7 cellular contexts compared by ENCODE assay signal in genomic region chr2:119646149-119646548, GRCh38.
"Had no signal": no experiment of that assay in that cellular context is flagged by ENCODE, and none has a peak within 500 bp of the region (broad histone marks: within the 10 kb centered on the region; RNA-seq: fewer than 3 reads in every experiment).

No MANE protein-coding gene starts in this region.

- H3K4me3 Mint-ChIP-seq: H9 had no signal

- H2AFZ ChIP-seq: GM23248 had no signal

- DNase-seq: GOT3, H9, KBM-7 had no signal

- FAIRE-seq: H54, HTR-8/SVneo had no signal

- H3K27ac ChIP-seq: GM23248, KMS-11 had no signal

- H3K9ac ChIP-seq: GM23248, KMS-11 had no signal

- H3K9me3 Mint-ChIP-seq: H9 had no signal

- H3K4me3 ChIP-seq: GM23248 had no signal

- H3K4me2 ChIP-seq: KMS-11 had no signal
